ENCODE assay signal across 22 cellular contexts in genomic region chr2:43341959-43342757, GRCh38.
DNase-seq lines count a peak whose midpoint lies in the region; ATAC-seq, FAIRE-seq and TF ChIP-seq lines count a peak whose summit lies in the region.
"Had no signal": no experiment of that assay in that cellular context is flagged by ENCODE, and none has a peak within 500 bp of the region (broad histone marks: within the 10 kb centered on the region; RNA-seq: fewer than 3 reads in every experiment).

No MANE protein-coding gene starts in this region.

- DNase-seq in ascending aorta (ENCODE audit: low spot score in 2 of 2) (no peak), endodermal cell (no peak), mucosa of descending colon (no peak), thyroid gland (peak; percentile 64 to 65), SHP77 (lab: John Stamatoyannopoulos, UW) (no peak), small intestine (no peak)
- DNase-seq: activated CD8-positive, alpha-beta memory T cell treated with anti-CD3 and anti-CD28 coated beads, Interleukin-2, amount 50 U/mL, for 48 hours; activated effector memory CD4-positive, alpha-beta T cell treated with Interleukin-2 at 50 U/mL for 16 hours; CD8-positive, alpha-beta memory T cell; dermis blood vessel endothelial cell; DND-41; foreskin fibroblast; NCI-H146; NCI-H345; PC-9; stimulated activated CD4-positive, alpha-beta T cell treated with anti-CD3 and anti-CD28 coated beads, Interleukin-15, amount 100 ng/mL, for 24 hours; WERI-Rb-1 had no signal

- H3K36me3 Mint-ChIP-seq in endodermal cell (ENCODE audit: low read depth): peaks cover 7% of the 10 kb centered on the region

- H3K4me1 Mint-ChIP-seq in endodermal cell: peaks cover 55% of the 10 kb centered on the region

- H3K36me3 ChIP-seq in ascending aorta: no peaks in the 10 kb centered on the region
- no peaks in the 10 kb centered on the region for H3K36me3 ChIP-seq in endodermal cell (ENCODE audit: control insufficient read depth, insufficient read depth, low read length)
- no peaks in the 10 kb centered on the region for H3K36me3 ChIP-seq in mucosa of descending colon (ENCODE audit: low read depth)
- H3K36me3 ChIP-seq in thyroid gland: no peaks in the 10 kb centered on the region
- H3K36me3 ChIP-seq in small intestine (ENCODE audit: control insufficient read depth in 2 of 2, insufficient read depth in 2 of 2, low read length in 2 of 2): no peaks in the 10 kb centered on the region

- H3K27ac ChIP-seq in ascending aorta (peak overlapping the region; percentile 85 to 90), endodermal cell (ENCODE audit: low read depth, low read length) (no peak overlapping the region), thyroid gland (peak overlapping the region; percentile 73 to 96 (median 83)), small intestine (ENCODE audit: low read depth in 1 of 2, low read length in 1 of 2) (peak overlapping the region in 1 of 2 donors; percentile 48)
- H3K27ac ChIP-seq: WERI-Rb-1 had no signal

- H3K4me3 ChIP-seq in ascending aorta (no peak overlapping the region), endodermal cell (ENCODE audit: low read length) (no peak overlapping the region), mucosa of descending colon (no peak overlapping the region), thyroid gland (replicated peaks in 1 of 3) (no peak overlapping the region), small intestine (ENCODE audit: low read depth in 1 of 2, low read length in 2 of 2) (no peak overlapping the region)
- H3K4me3 ChIP-seq: K562, PC-9 had no signal

- ATAC-seq in mucosa of descending colon: peak; percentile 70
- ATAC-seq in GM18517 (IDR thresholded peaks at IDR 0.05; ENCODE audit: unreplicated experiment): no peak
- ATAC-seq: K562 had no signal

- H3K27ac Mint-ChIP-seq in endodermal cell: no peak overlapping the region
- H3K27ac Mint-ChIP-seq: T-helper 2 cell treated with Interferon-gamma antibody and Interleukin-4, amounts not matched to agents 5 μg/mL and 100 μg/mL, for 36 hours had no signal

- H3K9ac ChIP-seq in endodermal cell (ENCODE audit: extremely low read depth, low read length, poor library complexity, severe bottlenecking): no peak overlapping the region

- H3K27me3 ChIP-seq in ascending aorta: no peaks in the 10 kb centered on the region
- no peaks in the 10 kb centered on the region for H3K27me3 ChIP-seq in endodermal cell (ENCODE audit: control insufficient read depth, insufficient read depth, low read length, poor library complexity, severe bottlenecking)
- no peaks in the 10 kb centered on the region for H3K27me3 ChIP-seq in thyroid gland
- H3K27me3 ChIP-seq in small intestine (ENCODE audit: control insufficient read depth in 2 of 2, insufficient read depth in 2 of 2, low read length in 2 of 2): no peaks in the 10 kb centered on the region

- TF ChIP-seq CTCF in ascending aorta (IDR thresholded peaks at IDR 0.05) (no peak), endodermal cell (conservative IDR thresholded peaks at IDR 0.05) (peak; percentile 11), mucosa of descending colon (IDR thresholded peaks at IDR 0.05) (no peak), thyroid gland (IDR thresholded peaks at IDR 0.05) (no peak)

- intact Hi-C loops in ascending aorta (cut with DNase I) (loop anchor here (2.0 to 5.0 kb wide), 2 partner anchors 41 to 125 kb away; no protein-coding TSS in a partner anchor), mucosa of descending colon (cut with DNase I, micrococcal nuclease) (no loop called here), thyroid gland (cut with DNase I) (loop anchor here (10.0 kb wide), 1 partner anchor 67 kb away; no protein-coding TSS in a partner anchor)

- TF ChIP-seq POLR2A in thyroid gland (IDR thresholded peaks at IDR 0.05): no peak

- no peaks in the 10 kb centered on the region for H3K9me3 Mint-ChIP-seq in endodermal cell
- H3K9me3 Mint-ChIP-seq: CD8-positive, alpha-beta memory T cell; T-helper 2 cell treated with Interferon-gamma antibody and Interleukin-4, amounts not matched to agents 5 μg/mL and 100 μg/mL, for 36 hours had no signal

- no peaks in the 10 kb centered on the region for H3K27me3 Mint-ChIP-seq in endodermal cell (ENCODE audit: insufficient read depth)
- H3K27me3 Mint-ChIP-seq: CD8-positive, alpha-beta memory T cell had no signal

- 93 to 96% methylated on average over 4 to 13 of the region's 13 CpGs for WGBS in endodermal cell (ENCODE audit: insufficient coverage in 1 of 2, insufficient read length in 1 of 2), 2 experiments
- 64 to 70% methylated on average over 12 to 13 of the region's 13 CpGs for WGBS in thyroid gland, 2 donors
- WGBS in small intestine, 3 donors: 88 to 93% (median 92%) methylated on average over 13 of the region's 13 CpGs

- H3K9me3 ChIP-seq in ascending aorta (no peaks in the 10 kb centered on the region), endodermal cell (ENCODE audit: control insufficient read depth, low read length) (no peaks in the 10 kb centered on the region), mucosa of descending colon (no peaks in the 10 kb centered on the region), thyroid gland (no peaks in the 10 kb centered on the region), small intestine (ENCODE audit: control insufficient read depth, low read depth) (no peaks in the 10 kb centered on the region)

- H3K4me1 ChIP-seq in ascending aorta (peaks cover 30 to 72% of the 10 kb centered on the region in 2 donors), endodermal cell (ENCODE audit: control insufficient read depth, insufficient read depth, low read length) (peaks cover 20% of the 10 kb centered on the region), mucosa of descending colon (ENCODE audit: low read depth) (peaks cover 26% of the 10 kb centered on the region), thyroid gland (peaks cover 74 to 78% of the 10 kb centered on the region in 2 donors), small intestine (ENCODE audit: control insufficient read depth in 2 of 2, insufficient read depth in 1 of 2, low read depth in 1 of 2, low read length in 1 of 2) (peaks cover 0 to 8% of the 10 kb centered on the region in 2 donors)

- no peak for FAIRE-seq in small intestine (lab: Jason Lieb, UNC)
- FAIRE-seq: GM12892, H1, K562 had no signal

- no peak overlapping the region for H3K4me3 Mint-ChIP-seq in endodermal cell
- H3K4me3 Mint-ChIP-seq: CD8-positive, alpha-beta memory T cell; T-helper 2 cell treated with Interferon-gamma antibody and Interleukin-4, amounts not matched to agents 5 μg/mL and 100 μg/mL, for 36 hours had no signal

Comparison
In these comparisons a context has a peak if more than half of its experiments do, and no peak if none do; other contexts are left out.
1. DNase-seq: peak in thyroid gland (2 of 2); none in ascending aorta (0 of 2), endodermal cell (single experiment), mucosa of descending colon (0 of 3), SHP77 (0 of 2) and small intestine (single experiment).
2. intact Hi-C loops: an anchor here in ascending aorta (2.0 to 5.0 kb wide) and thyroid gland (10.0 kb wide); none called in mucosa of descending colon.